25 cellular contexts compared by ENCODE assay signal in the genomic region with DNA sequence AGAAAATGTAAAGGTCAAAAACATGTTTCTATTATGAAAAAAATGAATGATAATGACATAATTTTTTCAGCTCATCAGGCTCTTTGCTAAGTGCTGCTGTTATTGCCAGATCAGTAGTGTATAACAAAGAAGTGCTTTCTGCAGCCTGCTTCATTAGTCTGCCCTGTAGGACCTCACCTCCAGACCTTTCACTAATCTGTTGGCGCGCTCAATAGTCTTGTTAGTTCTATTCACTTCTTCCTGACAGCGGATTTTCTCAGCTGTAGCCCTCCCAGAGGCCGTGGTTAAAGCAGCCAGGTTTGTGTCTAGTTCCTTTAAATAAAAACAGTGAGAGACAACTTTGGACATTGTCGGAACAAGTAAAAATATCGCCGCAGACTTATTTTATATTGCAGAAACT.
"Had no signal": no experiment of that assay in that cellular context is flagged by ENCODE, and none has a peak within 500 bp of the region (broad histone marks: within the 10 kb centered on the region; RNA-seq: fewer than 3 reads in every experiment).

No MANE protein-coding gene starts in this region.

- H3K36me3 ChIP-seq: colonic mucosa, esophagus squamous epithelium, lower lobe of right lung, prostate gland, right atrium auricular region, stomach, tibial artery, upper lobe of left lung had no signal

- H3K9me3 Mint-ChIP-seq: dendritic cell treated with granulocyte-macrophage colony-stimulating factor and Interleukin-4, amounts not matched to agents 40 ng/mL and 50 ng/mL, for 4 days; stimulated activated effector memory CD8-positive, alpha-beta T cell treated with anti-CD3 and anti-CD28 coated beads, Interleukin-12 subunit alpha, Interleukin-12 subunit beta, amount 100 ng/mL, for 72 hours had no signal

- H3K36me3 Mint-ChIP-seq: immature natural killer cell; naive thymus-derived CD8-positive, alpha-beta T cell; stimulated activated effector memory CD8-positive, alpha-beta T cell treated with anti-CD3 and anti-CD28 coated beads, Interleukin-12 subunit alpha, Interleukin-12 subunit beta, amount 100 ng/mL, for 72 hours had no signal

- DNase-seq: colonic mucosa; effector memory CD4-positive, alpha-beta T cell; erythroblast; esophagus squamous epithelium; foreskin melanocyte; hypothalamus; immature natural killer cell; left ventricle myocardium superior; lower lobe of right lung; naive thymus-derived CD8-positive, alpha-beta T cell; nephron progenitor cell; nucleus accumbens; stimulated activated CD4-positive, alpha-beta T cell treated with anti-CD3 and anti-CD28 coated beads, Interleukin-2, amount 100 ng/mL, for 24 hours; stimulated activated CD4-positive, alpha-beta T cell treated with anti-CD3 and anti-CD28 coated beads, Interleukin-4, amount 100 ng/mL, for 24 hours; stimulated activated naive CD4-positive, alpha-beta T cell treated with Interleukin-2 at 50 U/mL for 16 hours; stomach; testis; tibial artery; upper lobe of left lung had no signal

- H3K9me3 ChIP-seq: colonic mucosa, esophagus squamous epithelium, lower lobe of right lung, prostate gland, right atrium auricular region, stomach, testis, tibial artery, upper lobe of left lung had no signal

- H3K27ac ChIP-seq: colonic mucosa, esophagus squamous epithelium, lower lobe of right lung, prostate gland, right atrium auricular region, stomach, testis, tibial artery, upper lobe of left lung had no signal

- ATAC-seq: left ventricle myocardium superior; lower lobe of right lung; naive thymus-derived CD8-positive, alpha-beta T cell; sciatic nerve; stimulated activated effector memory CD8-positive, alpha-beta T cell treated with anti-CD3 and anti-CD28 coated beads, Interleukin-12 subunit alpha, Interleukin-12 subunit beta, amount 100 ng/mL, for 72 hours had no signal

- H3K4me3 ChIP-seq: colonic mucosa, esophagus squamous epithelium, lower lobe of right lung, prostate gland, right atrium auricular region, smooth muscle cell, stomach, testis, tibial artery, upper lobe of left lung had no signal

- H3K4me1 ChIP-seq: colonic mucosa, lower lobe of right lung, prostate gland, right atrium auricular region, testis had no signal

- H3K4me2 ChIP-seq: smooth muscle cell had no signal

- H3K4me3 Mint-ChIP-seq: dendritic cell treated with granulocyte-macrophage colony-stimulating factor and Interleukin-4, amounts not matched to agents 40 ng/mL and 50 ng/mL, for 4 days; immature natural killer cell; nephron progenitor cell; stimulated activated effector memory CD8-positive, alpha-beta T cell treated with anti-CD3 and anti-CD28 coated beads, Interleukin-12 subunit alpha, Interleukin-12 subunit beta, amount 100 ng/mL, for 72 hours had no signal

- H3K27me3 ChIP-seq: colonic mucosa, right atrium auricular region, testis, upper lobe of left lung had no signal

- H3K27ac Mint-ChIP-seq: dendritic cell treated with granulocyte-macrophage colony-stimulating factor and Interleukin-4, amounts not matched to agents 40 ng/mL and 50 ng/mL, for 4 days; immature natural killer cell; nephron progenitor cell; stimulated activated effector memory CD8-positive, alpha-beta T cell treated with anti-CD3 and anti-CD28 coated beads, Interleukin-12 subunit alpha, Interleukin-12 subunit beta, amount 100 ng/mL, for 72 hours had no signal
